In genomic region chr7:71348751-71349415, GRCh38 we compare ENCODE assay signal across 18 cellular contexts.
DNase-seq lines count a peak whose midpoint lies in the region; ATAC-seq, FAIRE-seq and TF ChIP-seq lines count a peak whose summit lies in the region.
"Had no signal": no experiment of that assay in that cellular context is flagged by ENCODE, and none has a peak within 500 bp of the region (broad histone marks: within the 10 kb centered on the region; RNA-seq: fewer than 3 reads in every experiment).

No MANE protein-coding gene starts in this region.

- CTCF ChIA-PET in Caco-2 (lab: Charles Lee) = no interaction called here

- H3K27ac ChIP-seq in GM23338 (ENCODE audit: low read depth) = peak overlapping the region; percentile 70
- peak overlapping the region in 3 of 4 donors; percentile 17 to 40 (median 32) for H3K27ac ChIP-seq in esophagus squamous epithelium
- H3K27ac ChIP-seq in pancreas = peak overlapping the region; percentile 37 to 68 (median 53)
- H3K27ac ChIP-seq: thoracic aorta had no signal

- WGBS in esophagus squamous epithelium, 2 donors = 21 to 32% methylated on average over 11 of the region's 11 CpGs
- 6 to 11% methylated on average over 11 of the region's 11 CpGs for WGBS in pancreas, 2 donors

- H3K4me3 Mint-ChIP-seq in GM23338 (no peak overlapping the region), Caco-2 (ENCODE audit: unreplicated experiment) (no peak overlapping the region)
- H3K4me3 Mint-ChIP-seq: IgD-negative memory B cell, T-helper 17 cell had no signal

- FAIRE-seq in pancreas (lab: Jason Lieb, UNC) = no peak

- H3K36me3 ChIP-seq in GM23338 (ENCODE audit: insufficient read depth) (peaks cover 8% of the 10 kb centered on the region; the same call in 1 of the 2 replicates), esophagus squamous epithelium (no peaks in the 10 kb centered on the region), pancreas (no peaks in the 10 kb centered on the region), Caco-2 (ENCODE audit: control insufficient read depth, insufficient read depth, low read length) (no peaks in the 10 kb centered on the region)
- H3K36me3 ChIP-seq: thoracic aorta had no signal

- peak overlapping the region; percentile 39 for H3K27ac Mint-ChIP-seq in GM23338
- H3K27ac Mint-ChIP-seq in Caco-2 (ENCODE audit: unreplicated experiment) = no peak overlapping the region
- H3K27ac Mint-ChIP-seq: IgD-negative memory B cell, T-helper 17 cell had no signal

- H3K27me3 ChIP-seq in GM23338 (ENCODE audit: insufficient read depth) = no peaks in the 10 kb centered on the region
- no peaks in the 10 kb centered on the region for H3K27me3 ChIP-seq in esophagus squamous epithelium
- H3K27me3 ChIP-seq in pancreas = no peaks in the 10 kb centered on the region
- no peaks in the 10 kb centered on the region for H3K27me3 ChIP-seq in Caco-2 (replicated peaks; ENCODE audit: control insufficient read depth, insufficient read depth, low read length)

- no peaks in the 10 kb centered on the region for H3K9me3 ChIP-seq in esophagus squamous epithelium
- H3K9me3 ChIP-seq in pancreas = no peaks in the 10 kb centered on the region
- H3K9me3 ChIP-seq in Caco-2 = 0 out of 2 replicates have a peak, but pooled peaks cover 3% of the 10 kb centered on the region

- H3K36me3 Mint-ChIP-seq in GM23338 (ENCODE audit: low read depth) (peaks cover 41% of the 10 kb centered on the region), Caco-2 (ENCODE audit: insufficient read depth, unreplicated experiment) (no peaks in the 10 kb centered on the region)
- H3K36me3 Mint-ChIP-seq: IgD-negative memory B cell had no signal

- H3K79me2 ChIP-seq in GM23338 (replicated peaks; ENCODE audit: insufficient read depth) = peaks cover 73% of the 10 kb centered on the region

- H3K4me1 ChIP-seq in GM23338 (ENCODE audit: insufficient read depth) (peaks cover 25% of the 10 kb centered on the region), esophagus squamous epithelium (peaks cover 0 to 6% (median 0%) of the 10 kb centered on the region in 3 donors), pancreas (peaks cover 0 to 5% (median 4%) of the 10 kb centered on the region in 3 donors), Caco-2 (no peaks in the 10 kb centered on the region)

- BruUV-seq in Caco-2 (replicated peaks; lab: Mats Ljungman, UMichigan) = no TSS peak

- no peak overlapping the region for H2AFZ ChIP-seq in GM23338

- no peaks in the 10 kb centered on the region for H3F3A ChIP-seq in GM23338 (replicated peaks; ENCODE audit: low read depth)

- H3K27me3 Mint-ChIP-seq in GM23338 (ENCODE audit: insufficient read depth, low read depth, poor library complexity) (peaks cover 6% of the 10 kb centered on the region), Caco-2 (ENCODE audit: insufficient read depth, unreplicated experiment) (no peaks in the 10 kb centered on the region)
- H3K27me3 Mint-ChIP-seq: IgD-negative memory B cell, T-helper 17 cell had no signal

- H3K4me3 ChIP-seq in GM23338 = no peak overlapping the region
- peak overlapping the region in 1 of 4 donors; percentile 23 for H3K4me3 ChIP-seq in esophagus squamous epithelium
- peak overlapping the region in 2 of 4 donors; percentile 28 to 29 for H3K4me3 ChIP-seq in pancreas
- H3K4me3 ChIP-seq in Caco-2 (ENCODE audit: low read depth, low read length) = no peak overlapping the region
- H3K4me3 ChIP-seq: thoracic aorta had no signal

- peaks cover 39% of the 10 kb centered on the region for H3K9me3 Mint-ChIP-seq in GM23338
- H3K9me3 Mint-ChIP-seq in Caco-2 (ENCODE audit: unreplicated experiment) = peaks cover 43% of the 10 kb centered on the region

- intact Hi-C loops in esophagus squamous epithelium (cut with DNase I) = no loop called here
- intact Hi-C loops in pancreas (cut with DNase I) = no loop called here
- intact Hi-C loops in Caco-2 (cut with micrococcal nuclease; ENCODE audit: unreplicated experiment) = no loop called here

- no peaks in the 10 kb centered on the region for H3K9me2 ChIP-seq in GM23338 (ENCODE audit: insufficient read depth)

- H3K4me1 Mint-ChIP-seq in GM23338 = peaks cover 22% of the 10 kb centered on the region
- no peaks in the 10 kb centered on the region for H3K4me1 Mint-ChIP-seq in Caco-2 (ENCODE audit: low read depth, unreplicated experiment)
- H3K4me1 Mint-ChIP-seq: IgD-negative memory B cell, T-helper 17 cell had no signal

- POLR2A ChIA-PET in Caco-2 (lab: Charles Lee) = no interaction called here

- DNase-seq in GM23338 (ENCODE audit: low spot score) (peak; percentile 28), NCI-H2171 treated with DMSO at 0.1 percent for 48 hours (lab: John Stamatoyannopoulos, UW) (peak; percentile 72), esophagus squamous epithelium (lab: John Stamatoyannopoulos, UW) (no peak), pancreas (peak in 2 of 6 donors; percentile 15 to 40), Caco-2 (no peak), NCI-H526 (lab: John Stamatoyannopoulos, UW) (no peak), COLO829 (ENCODE audit: low spot score) (no peak)
- DNase-seq: activated effector memory CD4-positive, alpha-beta T cell treated with anti-CD3 and anti-CD28 coated beads, Interleukin-2, amount 50 U/mL, for 16 hours; COR-L47; cortex of kidney; head of caudate nucleus; midbrain; nucleus accumbens; SHP77 treated with DMSO at 0.1 percent for 48 hours; T-helper 17 cell had no signal

- TF ChIP-seq POLR2A in esophagus squamous epithelium (IDR thresholded peaks at IDR 0.05) = no peak

- peak; percentile 86 for ATAC-seq in GM23338
- peak; percentile 63 to 79 (median 72) for ATAC-seq in pancreas
- ATAC-seq in GM21515 (IDR thresholded peaks at IDR 0.05; ENCODE audit: unreplicated experiment) = no peak
- ATAC-seq: T-helper 17 cell had no signal

- H4K20me1 ChIP-seq in GM23338 (replicated peaks; ENCODE audit: insufficient read depth) = no peaks in the 10 kb centered on the region

- peak overlapping the region; percentile 56; the same call in 1 of the 2 replicates for H3K4me2 ChIP-seq in GM23338

- TF ChIP-seq CTCF in GM23338 (conservative IDR thresholded peaks at IDR 0.05; ENCODE audit: low read depth in 2 of 2) (no peak), esophagus squamous epithelium (IDR thresholded peaks at IDR 0.05) (no peak), pancreas (IDR thresholded peaks at IDR 0.05) (no peak), Caco-2 (IDR thresholded peaks at IDR 0.05; ENCODE audit: insufficient read depth in 1 of 2, low read depth in 1 of 2, low read length in 1 of 2, severe bottlenecking in 1 of 2, unreplicated experiment in 1 of 2) (no peak)

TF ChIP-seq in GM23338, 12 proteins besides CTCF, POLR2A, EP300 and RAD21 (continues in another document):
- TF ChIP-seq ZNF462 (CRISPR knock-in tag; IDR thresholded peaks at IDR 0.05) (no peak), NANOG (IDR thresholded peaks at IDR 0.05; ENCODE audit: borderline replicate concordance) (no peak), ZNF114 (CRISPR knock-in tag; IDR thresholded peaks at IDR 0.05) (no peak)

Comparison
In these comparisons a context has a peak if more than half of its experiments do, and no peak if none do; other contexts are left out.
1. DNase-seq: peak in GM23338 (single experiment) and NCI-H2171 treated with DMSO at 0.1 percent for 48 hours (single experiment); none in esophagus squamous epithelium (single experiment), Caco-2 (0 of 2), NCI-H526 (0 of 2) and COLO829 (single experiment).
2. Peak in every context shown above with its lines, with median percentiles within 50 percentile points of each other: H3K27ac ChIP-seq.